In the genomic region with DNA sequence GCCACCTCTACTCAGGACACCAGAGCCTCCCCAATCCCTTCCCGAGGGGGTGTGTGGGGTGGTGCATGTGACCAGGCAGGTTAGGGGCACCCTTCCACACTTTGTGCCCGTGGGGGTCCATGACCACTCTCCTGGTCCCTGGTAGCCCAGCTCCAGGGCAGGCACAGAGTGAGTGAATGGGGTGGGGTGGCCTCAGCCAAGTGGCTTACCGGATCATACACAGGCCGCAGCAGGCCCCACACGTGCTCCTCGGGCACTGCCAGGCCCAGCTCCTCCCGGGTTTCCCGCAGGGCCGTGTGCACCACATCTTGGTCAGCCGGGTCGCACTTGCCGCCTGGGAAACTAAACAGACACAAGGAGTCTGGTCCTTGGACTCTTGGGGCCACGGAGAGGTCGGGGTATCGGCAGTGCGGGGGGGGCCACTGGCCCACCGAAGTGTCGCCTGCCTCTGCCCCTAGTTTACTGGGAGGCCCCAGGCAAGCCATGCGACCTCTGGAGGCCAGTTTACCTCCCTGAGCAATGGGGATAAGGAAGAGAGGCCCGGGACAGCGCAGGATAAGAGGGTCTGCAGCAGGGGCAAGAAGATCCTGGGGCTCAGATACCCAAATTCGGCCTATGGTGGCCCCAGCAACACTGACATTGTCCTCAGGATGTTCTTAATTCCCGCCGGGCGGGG, we compare ENCODE assay signal across 8 cellular contexts. TPM values are rescaled to one million over a fixed set of nuclear protein-coding genes. Genes with fewer than 3 reads are reported as not detected.
DNase-seq lines count a peak whose midpoint lies in the region; ATAC-seq and TF ChIP-seq lines count a peak whose summit lies in the region.

No MANE protein-coding gene starts in this region.

- ATAC-seq in GM21737 (IDR thresholded peaks at IDR 0.05; ENCODE audit: unreplicated experiment): no peak

- no peaks in the 10 kb centered on the region for H4K20me1 ChIP-seq in mammary epithelial cell (ENCODE audit: insufficient read depth, low read length)

- H3K4me3 ChIP-seq in mammary epithelial cell (replicated peaks in 1 of 3; ENCODE audit: insufficient read depth in 1 of 3, low read depth in 2 of 3, low read length in 3 of 3): peak overlapping the region in 1 of 3 experiments; percentile 72
- peak overlapping the region; percentile 49 for H3K4me3 ChIP-seq in mononuclear cell (ENCODE audit: low read length)
- peak overlapping the region; percentile 37 for H3K4me3 ChIP-seq in urinary bladder (ENCODE audit: low read depth, low read length)

- no peak for TF ChIP-seq CTCF in mammary epithelial cell (conservative IDR thresholded peaks at IDR 0.05 in 1 of 2, IDR thresholded peaks at IDR 0.05 in 1 of 2; ENCODE audit: extremely low read depth in 1 of 2, insufficient read depth in 1 of 2, low read depth in 1 of 2, low read length in 2 of 2)

- H3K36me3 ChIP-seq in mammary epithelial cell (ENCODE audit: insufficient read depth, low read length) (no peaks in the 10 kb centered on the region), urinary bladder (ENCODE audit: insufficient read depth) (no peaks in the 10 kb centered on the region)

- no TSS peak for BruUV-seq in mammary epithelial cell (replicated peaks; lab: Mats Ljungman, UMichigan)

- H3K4me1 ChIP-seq in mammary epithelial cell (ENCODE audit: insufficient read depth, low read length): peaks cover 20% of the 10 kb centered on the region
- H3K4me1 ChIP-seq in mononuclear cell (ENCODE audit: insufficient read depth, low read length): peaks cover 21% of the 10 kb centered on the region
- H3K4me1 ChIP-seq in urinary bladder (ENCODE audit: insufficient read depth): no peaks in the 10 kb centered on the region

- H3K27ac ChIP-seq in mammary epithelial cell (ENCODE audit: insufficient read depth, low read depth, low read length) (no peak overlapping the region), urinary bladder (ENCODE audit: low read depth) (no peak overlapping the region)

- H3K79me2 ChIP-seq in mammary epithelial cell (ENCODE audit: insufficient read depth, low read length): no peaks in the 10 kb centered on the region

- dilution Hi-C loops in mammary epithelial cell (cut with HindIII; ENCODE audit: low sequenced_read_pairs): loop anchor here (5.0 kb wide), 1 partner anchor 33 kb away; no protein-coding TSS in a partner anchor

- H3K27me3 ChIP-seq in mammary epithelial cell (ENCODE audit: insufficient read depth, low read length) (no peaks in the 10 kb centered on the region), mononuclear cell (ENCODE audit: insufficient read depth, low read length) (no peaks in the 10 kb centered on the region)

- H3K9me3 ChIP-seq in mammary epithelial cell (replicated peaks; ENCODE audit: insufficient read depth, low read length) (no peaks in the 10 kb centered on the region), mononuclear cell (ENCODE audit: low read depth, low read length) (no peaks in the 10 kb centered on the region)

- 31% methylated on average over 20 of the region's 25 CpGs for WGBS in mammary epithelial cell (ENCODE audit: low coverage, missing lambda C conversion rate)
- 51% methylated on average over 25 of the region's 25 CpGs for WGBS in urinary bladder

- H3K4me1 Mint-ChIP-seq in activated naive CD4-positive, alpha-beta T cell treated with anti-CD3 and anti-CD28 coated beads, Interleukin-2, amount 50 U/mL, for 24 hours: peaks cover 6% of the 10 kb centered on the region

- H3K4me3 Mint-ChIP-seq in activated naive CD4-positive, alpha-beta T cell treated with anti-CD3 and anti-CD28 coated beads, Interleukin-2, amount 50 U/mL, for 24 hours: peak overlapping the region; percentile 49

- in situ Hi-C loops in mammary epithelial cell (cut with MboI; ENCODE audit: low sequenced_read_pairs in 2 of 2): no loop called here

- peak overlapping the region; percentile 100 for H3K4me2 ChIP-seq in mammary epithelial cell (ENCODE audit: insufficient read depth, low read depth, low read length)

- H3K9ac ChIP-seq in mammary epithelial cell (ENCODE audit: insufficient read depth, low read length): no peak overlapping the region

- H3K27ac Mint-ChIP-seq in activated naive CD4-positive, alpha-beta T cell treated with anti-CD3 and anti-CD28 coated beads, Interleukin-2, amount 50 U/mL, for 24 hours: no peak overlapping the region

- no peaks in the 10 kb centered on the region for H3K27me3 Mint-ChIP-seq in activated naive CD4-positive, alpha-beta T cell treated with anti-CD3 and anti-CD28 coated beads, Interleukin-2, amount 50 U/mL, for 24 hours

- intact Hi-C loops in mammary epithelial cell (cut with micrococcal nuclease): loop anchor here (1.0 to 5.0 kb wide), 3 partner anchors 30 to 73 kb away; no protein-coding TSS in a partner anchor

- peak overlapping the region; percentile 89 for H2AFZ ChIP-seq in mammary epithelial cell (ENCODE audit: low read depth, low read length)

- no peaks in the 10 kb centered on the region for H3K36me3 Mint-ChIP-seq in activated naive CD4-positive, alpha-beta T cell treated with anti-CD3 and anti-CD28 coated beads, Interleukin-2, amount 50 U/mL, for 24 hours

- DNase-seq in activated naive CD4-positive, alpha-beta T cell (lab: John Stamatoyannopoulos, UW): no peak
- DNase-seq in mammary epithelial cell: no peak
- DNase-seq in stimulated activated naive CD4-positive, alpha-beta T cell (lab: John Stamatoyannopoulos, UW): no peak
- no peak for DNase-seq in stimulated activated CD4-positive, alpha-beta T cell treated with anti-CD3 and anti-CD28 coated beads, Interleukin-2, amount 100 ng/mL, for 24 hours

- H3K9me3 Mint-ChIP-seq in activated naive CD4-positive, alpha-beta T cell treated with anti-CD3 and anti-CD28 coated beads, Interleukin-2, amount 50 U/mL, for 24 hours: no peaks in the 10 kb centered on the region

- CTCF ChIA-PET in mammary epithelial cell (lab: Charles Lee; ENCODE audit: low non-redundant PET): interaction anchor here (0.6 to 1.2 kb wide), 5 partner anchors 31 to 1399 kb away, joined by 3 to 11 read pairs (median 7); no protein-coding TSS in a partner anchor

RNA-seq across cellular contexts. Expression of a gene that starts 0.9 kb away (rescaled TPM):
- total RNA-seq in mammary epithelial cell (10 to 100 TPM in 1 of 2 donors, 1 to 10 TPM in 1; 4.2 to 13.4 TPM), mononuclear cell (2.3 TPM), urinary bladder (3.0 TPM)
- polyA plus RNA-seq in mammary epithelial cell (4.8 TPM), urinary bladder (5.8 TPM)
- polyA minus RNA-seq in mammary epithelial cell: not detected

RNA-seq across cellular contexts. Expression of a gene that starts 10.7 kb away (rescaled TPM):
- total RNA-seq in mammary epithelial cell (not detected), mononuclear cell (not detected), urinary bladder (not detected)
- polyA plus RNA-seq in mammary epithelial cell (not detected), urinary bladder (not detected)
- not detected for polyA minus RNA-seq in mammary epithelial cell

RNA-seq across cellular contexts. Expression of a gene that starts 21.7 kb away (rescaled TPM):
- under 1 TPM in 1 of 2 donors, not detected in 1; 0.24 TPM for total RNA-seq in mammary epithelial cell
- 0.08 TPM for polyA plus RNA-seq in mammary epithelial cell
- not detected for polyA minus RNA-seq in mammary epithelial cell
- total RNA-seq in mononuclear cell: 0.31 TPM
- not detected for total RNA-seq in urinary bladder
- not detected for polyA plus RNA-seq in urinary bladder

RNA-seq across cellular contexts. Expression of a gene that starts 22.1 kb away (rescaled TPM):
- 100 to 1,000 TPM; 144 to 163 TPM for total RNA-seq in mammary epithelial cell
- 125 TPM for polyA plus RNA-seq in mammary epithelial cell
- polyA minus RNA-seq in mammary epithelial cell: 72.1 TPM
- total RNA-seq in mononuclear cell: 90.1 TPM
- 103 TPM for total RNA-seq in urinary bladder
- polyA plus RNA-seq in urinary bladder: 161 TPM

RNA-seq across cellular contexts. Expression of a gene that starts 45.2 kb away (rescaled TPM):
- total RNA-seq in mammary epithelial cell: 1,000 to 10,000 TPM; 1,123 to 1,562 TPM
- 1,992 TPM for polyA plus RNA-seq in mammary epithelial cell
- polyA minus RNA-seq in mammary epithelial cell: 2,016 TPM
- 294 TPM for total RNA-seq in mononuclear cell
- 299 TPM for total RNA-seq in urinary bladder
- 679 TPM for polyA plus RNA-seq in urinary bladder
